Comparison of ENCODE assay signal across 23 cellular contexts in genomic region chr4:28879178-28879577, GRCh38.
"Had no signal": no experiment of that assay in that cellular context is flagged by ENCODE, and none has a peak within 500 bp of the region (broad histone marks: within the 10 kb centered on the region; RNA-seq: fewer than 3 reads in every experiment).

No MANE protein-coding gene starts in this region.

- H3K4me3 ChIP-seq: ascending aorta, body of pancreas, SJSA1 had no signal

- H3K27me3 ChIP-seq: ascending aorta, SJSA1 had no signal

- FAIRE-seq: RCC 7860 had no signal

- H3K27ac ChIP-seq: ascending aorta, body of pancreas, KMS-11, SJSA1 had no signal

- DNase-seq: activated CD4-positive, alpha-beta T cell treated with anti-CD3 and anti-CD28 coated beads for 48 hours; activated CD4-positive, alpha-beta T cell treated with anti-CD3 and anti-CD28 coated beads, Interleukin-2, amount 50 U/mL, for 4 hours; activated CD4-positive, CD25-positive, alpha-beta regulatory T cell treated with anti-CD3 and anti-CD28 coated beads, Interleukin-2, amount 50 U/mL, for 72 hours; activated CD8-positive, alpha-beta memory T cell treated with anti-CD3 and anti-CD28 coated beads, Interleukin-2, amount 50 U/mL, for 48 hours; activated CD8-positive, alpha-beta T cell treated with anti-CD3 and anti-CD28 coated beads, Interleukin-2, amount 10 ng/mL, durations not matched to agents 7 days and 5 days; activated effector memory CD4-positive, alpha-beta T cell treated with Interleukin-2 at 50 U/mL for 16 hours; activated naive CD4-positive, alpha-beta T cell; activated T-cell treated with anti-CD3 and anti-CD28 coated beads, Interleukin-2, amount 50 U/mL, for 1 hour; amniotic stem cell; body of pancreas; MV-4-11; NCI-H1092 treated with DMSO at 0.1 percent for 48 hours; NCI-H1417 treated with DMSO at 0.1 percent for 48 hours; NCI-H1694; NCI-H2029 treated with DMSO at 0.1 percent for 48 hours; NCI-H345; NCI-H510A treated with DMSO at 0.1 percent for 48 hours; NCI-H69; SHP77 had no signal

- ATAC-seq: activated CD8-positive, alpha-beta T cell treated with anti-CD3 and anti-CD28 coated beads, Interleukin-2, amount 10 ng/mL, durations not matched to agents 7 days and 5 days; body of pancreas had no signal

- H3K36me3 ChIP-seq: ascending aorta, SJSA1 had no signal

- H3K9ac ChIP-seq: KMS-11 had no signal

- H3K4me2 ChIP-seq: KMS-11 had no signal

- H3K9me3 ChIP-seq: ascending aorta, body of pancreas, SJSA1 had no signal

- H3K4me1 ChIP-seq: ascending aorta, body of pancreas, SJSA1 had no signal
